In genomic region chr19:7670150-7670784, GRCh38 we compare ENCODE assay signal across 9 cellular contexts. TPM values are rescaled to one million over a fixed set of nuclear protein-coding genes. Genes with fewer than 3 reads are reported as not detected.
DNase-seq lines count a peak whose midpoint lies in the region; ATAC-seq and TF ChIP-seq lines count a peak whose summit lies in the region.
"Had no signal": no experiment of that assay in that cellular context is flagged by ENCODE, and none has a peak within 500 bp of the region (broad histone marks: within the 10 kb centered on the region; RNA-seq: fewer than 3 reads in every experiment).

No MANE protein-coding gene starts in this region.

- H4K20me1 ChIP-seq in MM.1S (ENCODE audit: insufficient read depth, low read length): no peaks in the 10 kb centered on the region

- H3K36me3 ChIP-seq in neutrophil (no peaks in the 10 kb centered on the region), MM.1S (replicated peaks; ENCODE audit: insufficient read depth, low read length) (no peaks in the 10 kb centered on the region)

- no peaks in the 10 kb centered on the region for H3F3A ChIP-seq in MM.1S (ENCODE audit: insufficient read depth, low read length)

- peak overlapping the region; percentile 75 for H3K27ac ChIP-seq in neutrophil
- H3K27ac ChIP-seq in MM.1S (ENCODE audit: low read length): no peak overlapping the region

- H3K27ac Mint-ChIP-seq in MCF 10A (ENCODE audit: low read depth, unreplicated experiment): no peak overlapping the region

- POLR2A ChIA-PET in MCF 10A (lab: Yijun Ruan, JAX): interaction anchor here (0.7 to 0.9 kb wide), 3 partner anchors 10 to 17 kb away, joined by 3 to 4 read pairs (median 3); partner anchors contain the start of gene TRAPPC5

- H3K4me3 ChIP-seq in neutrophil (ENCODE audit: low read depth in 1 of 2, low read length in 1 of 2) (peak overlapping the region; percentile 63 to 67), MM.1S (ENCODE audit: low read length) (no peak overlapping the region)

- H3K9me3 Mint-ChIP-seq in MCF 10A (ENCODE audit: unreplicated experiment): no peaks in the 10 kb centered on the region

- H3K27me3 Mint-ChIP-seq in MCF 10A (ENCODE audit: insufficient read depth, unreplicated experiment): peaks cover 22% of the 10 kb centered on the region

- DNase-seq in Daoy (ENCODE audit: low read depth) (peak; percentile 42), MV-4-11 (lab: John Stamatoyannopoulos, UW) (peak; percentile 64), MCF 10A (ENCODE audit: unreplicated experiment) (no peak), SKM-1 treated with dmso at 0.1 percent for 144 hours (lab: John Stamatoyannopoulos, UW; ENCODE audit: unreplicated experiment) (no peak), omental fat pad (ENCODE audit: low spot score) (no peak), MM.1S (no peak)

- H2AFZ ChIP-seq in MM.1S (ENCODE audit: low read length): no peak overlapping the region

- no peaks in the 10 kb centered on the region for H3K27me3 ChIP-seq in neutrophil
- H3K27me3 ChIP-seq in MM.1S (replicated peaks; ENCODE audit: insufficient read depth, low read length): peaks cover 78% of the 10 kb centered on the region

- peaks cover 65 to 73% of the 10 kb centered on the region in 2 experiments for H3K4me1 ChIP-seq in neutrophil (ENCODE audit: control insufficient read depth in 1 of 2, insufficient read depth in 1 of 2, low read depth in 1 of 2, low read length in 1 of 2)
- H3K4me1 ChIP-seq in MM.1S (ENCODE audit: low read length): no peaks in the 10 kb centered on the region

- no peaks in the 10 kb centered on the region for H3K36me3 Mint-ChIP-seq in MCF 10A (ENCODE audit: insufficient read depth, unreplicated experiment)

- no peaks in the 10 kb centered on the region for H3K79me2 ChIP-seq in MM.1S (ENCODE audit: low read length)

- TF ChIP-seq CTCF in MCF 10A (IDR thresholded peaks at IDR 0.05; ENCODE audit: unreplicated experiment): no peak
- TF ChIP-seq CTCF in neutrophil (IDR thresholded peaks at IDR 0.05): no peak
- no peak for TF ChIP-seq CTCF in omental fat pad (IDR thresholded peaks at IDR 0.05)
- TF ChIP-seq CTCF in MM.1S (IDR thresholded peaks at IDR 0.05; ENCODE audit: low read length): no peak

- peak overlapping the region; percentile 37 for H3K4me3 Mint-ChIP-seq in MCF 10A (ENCODE audit: unreplicated experiment)

- H3K9ac ChIP-seq in MM.1S (ENCODE audit: low read length): no peak overlapping the region

- intact Hi-C loops in MCF 10A (cut with micrococcal nuclease): no loop called here

- ATAC-seq in HG02623 (IDR thresholded peaks at IDR 0.05; ENCODE audit: unreplicated experiment) (no peak), omental fat pad (ENCODE audit: low FRiP score) (no peak)

- CTCF ChIA-PET in MCF 10A (lab: Yijun Ruan, JAX): interaction anchor here (1.0 to 2.0 kb wide), 2 partner anchors 11 to 18 kb away, joined by 4 to 6 read pairs; partner anchors contain the start of gene TRAPPC5

- no peaks in the 10 kb centered on the region for H3K4me1 Mint-ChIP-seq in MCF 10A (ENCODE audit: insufficient read depth, unreplicated experiment)

- no peaks in the 10 kb centered on the region for H3K9me2 ChIP-seq in MM.1S (replicated peaks; ENCODE audit: insufficient read depth, low read length)

- no peak overlapping the region for H3K4me2 ChIP-seq in MM.1S (ENCODE audit: low read depth, low read length)

- no peaks in the 10 kb centered on the region for H3K9me3 ChIP-seq in neutrophil
- no peaks in the 10 kb centered on the region for H3K9me3 ChIP-seq in MM.1S (replicated peaks; ENCODE audit: insufficient read depth, low read length)

- BruUV-seq in MCF 10A (replicated peaks; lab: Mats Ljungman, UMichigan): no TSS peak

RNA-seq across cellular contexts. Expression of gene RETN, which starts 1.4 kb away (rescaled TPM):
- total RNA-seq in Daoy (2014; rRNA removed; shearing (Covaris generic)): not detected in 2 replicates
- total RNA-seq in MCF 10A (2022): not detected in 2 replicates
- total RNA-seq in omental fat pad: 1 to 10 TPM in 1 of 4 donors, not detected in 3; 1.6 TPM

RNA-seq across cellular contexts. Expression of gene MCEMP1, which starts 6.6 kb away (rescaled TPM):
- not detected in 2 replicates for total RNA-seq in Daoy (2014; rRNA removed; shearing (Covaris generic))
- total RNA-seq in MCF 10A (2022): 0.44 TPM in 1 of 2 replicates, not detected in the other
- 1 to 10 TPM; 2.2 to 6.5 (median 3.4) TPM for total RNA-seq in omental fat pad
- total RNA-seq: kidney epithelial cell had no signal

RNA-seq across cellular contexts. Expression of gene TRAPPC5, which starts 10.4 kb away (rescaled TPM):
- 64.7 and 75.2 TPM in 2 replicates for total RNA-seq in Daoy (2014; rRNA removed; shearing (Covaris generic))
- 123 and 155 TPM in 2 replicates for total RNA-seq in MCF 10A (2022)
- 10 to 100 TPM; 54.1 to 83.6 (median 76.7) TPM for total RNA-seq in omental fat pad

RNA-seq across cellular contexts. Expression of gene FCER2, which starts 31.7 kb away (rescaled TPM):
- total RNA-seq in Daoy (2014; rRNA removed; shearing (Covaris generic)): not detected in 2 replicates
- total RNA-seq in MCF 10A (2022): not detected in 2 replicates
- total RNA-seq in omental fat pad: 1 to 10 TPM in 2 of 4 donors, under 1 TPM in 2; 0.65 to 1.8 (median 1.0) TPM
- total RNA-seq: kidney epithelial cell had no signal

RNA-seq across cellular contexts. Expression of gene STXBP2, which starts 33.4 kb away (rescaled TPM):
- 11.7 and 15.8 TPM in 2 replicates for total RNA-seq in Daoy (2014; rRNA removed; shearing (Covaris generic))
- total RNA-seq in MCF 10A (2022): 94.4 and 102 TPM in 2 replicates
- total RNA-seq in omental fat pad: 10 to 100 TPM; 29.7 to 46.1 (median 37.7) TPM

Comparison
In these comparisons a context has a peak if more than half of its experiments do, and no peak if none do; other contexts are left out.
1. DNase-seq: peak in Daoy (single experiment) and MV-4-11 (single experiment); none in MCF 10A (single experiment), SKM-1 treated with dmso at 0.1 percent for 144 hours (single experiment), omental fat pad (single experiment) and MM.1S (single experiment).